Comparison of ENCODE assay signal across 16 cellular contexts in the genomic region with DNA sequence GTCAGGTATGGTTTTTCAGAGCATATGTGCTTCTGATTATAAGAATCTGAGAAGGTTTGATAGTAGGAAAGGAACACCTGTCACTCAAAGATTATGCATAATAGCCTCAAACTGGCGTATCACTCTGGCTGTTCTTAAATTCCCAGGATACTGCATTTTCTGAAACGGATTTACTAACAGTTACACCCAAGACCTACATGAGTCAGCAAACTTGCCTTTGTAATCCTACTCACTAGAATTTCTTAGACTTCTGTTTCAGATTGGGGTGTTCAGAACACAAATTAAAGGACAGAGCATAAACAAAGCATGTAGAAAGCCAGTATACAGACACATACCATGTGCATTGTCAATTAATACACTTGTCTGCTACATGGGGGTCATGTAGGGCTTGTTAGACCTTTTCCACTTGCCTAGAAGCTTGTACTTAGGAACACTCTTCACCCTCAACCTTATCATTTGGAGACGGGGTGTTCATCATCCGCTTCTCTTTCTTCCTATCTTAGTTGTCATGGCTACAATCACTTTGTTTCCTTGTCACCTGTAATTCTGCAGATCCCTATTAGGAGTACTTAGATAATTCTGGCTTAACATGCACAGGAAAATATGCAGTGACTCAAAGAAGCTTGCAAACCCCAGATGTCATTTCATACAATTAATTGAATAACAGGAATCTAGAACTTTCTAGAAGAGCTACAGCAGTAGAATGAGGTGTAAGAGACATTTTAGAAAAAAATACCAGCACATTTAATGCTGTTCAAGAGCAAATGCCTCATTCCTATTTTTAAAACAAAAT.
"Had no signal": no experiment of that assay in that cellular context is flagged by ENCODE, and none has a peak within 500 bp of the region (broad histone marks: within the 10 kb centered on the region; RNA-seq: fewer than 3 reads in every experiment).

No MANE protein-coding gene starts in this region.

- H3K27ac ChIP-seq: body of pancreas, coronary artery, heart left ventricle, thyroid gland, VCaP had no signal

- H3K27me3 ChIP-seq: body of pancreas, thyroid gland had no signal

- H3K4me3 ChIP-seq: body of pancreas, coronary artery, heart left ventricle, lung, thyroid gland had no signal

- H3K4me1 ChIP-seq: body of pancreas, heart left ventricle, thyroid gland had no signal

- DNase-seq: activated CD4-positive, alpha-beta T cell treated with anti-CD3 and anti-CD28 coated beads for 1 hour; activated CD4-positive, alpha-beta T cell treated with anti-CD3 and anti-CD28 coated beads, Interleukin-2, amount 50 U/mL, for 4 hours; activated naive CD4-positive, alpha-beta T cell treated with anti-CD3 and anti-CD28 coated beads for 36 hours; activated naive CD8-positive, alpha-beta T cell treated with anti-CD3 and anti-CD28 coated beads, Interleukin-2, amount 50 U/mL, for 24 hours; body of pancreas; heart left ventricle; left colon; naive B cell; stimulated activated CD4-positive, alpha-beta T cell treated with anti-CD3 and anti-CD28 coated beads, Interleukin-4, amount 100 ng/mL, for 1 hour; stimulated activated naive B cell treated with anti-CD40 and anti-IgM and Interleukin-4, amounts not matched to agents 10 μg/mL and 1 μg/mL and 100 μg/mL, for 72 hours; T-helper 1 cell; T1000; thyroid gland had no signal

- H3K9me3 ChIP-seq: body of pancreas, heart left ventricle, thyroid gland had no signal

- H3K36me3 ChIP-seq: heart left ventricle, thyroid gland had no signal
